In genomic region chr12:69534389-69534822, GRCh38 we compare ENCODE assay signal across 8 cellular contexts. TPM values are rescaled to one million over a fixed set of nuclear protein-coding genes. Genes with fewer than 3 reads are reported as not detected.
A peak's percentile ranks its signal among the peaks of the same experiment; 100 is the strongest.
DNase-seq lines count a peak whose midpoint lies in the region; ATAC-seq and TF ChIP-seq lines count a peak whose summit lies in the region.

No MANE protein-coding gene starts in this region.

- no peaks in the 10 kb centered on the region for H3K9me3 ChIP-seq in mammary epithelial cell (replicated peaks; ENCODE audit: insufficient read depth, low read length)
- H3K9me3 ChIP-seq in skeletal muscle tissue (ENCODE audit: control insufficient read depth in 3 of 3, low read length in 3 of 3): no peaks in the 10 kb centered on the region

- no TSS peak for BruUV-seq in mammary epithelial cell (replicated peaks; lab: Mats Ljungman, UMichigan)

- in situ Hi-C loops in mammary epithelial cell (cut with MboI; ENCODE audit: low sequenced_read_pairs in 2 of 2): no loop called here

- H3K36me3 Mint-ChIP-seq in activated CD8-positive, alpha-beta memory T cell treated with anti-CD3 and anti-CD28 coated beads, Interleukin-2, amount 10 ng/mL, durations not matched to agents 7 days and 5 days: peaks cover 7% of the 10 kb centered on the region
- H3K36me3 Mint-ChIP-seq in immature natural killer cell: peaks cover 0 to 3% (median 3%) of the 10 kb centered on the region in 3 donors

- 20% methylated on average over 3 of the region's 3 CpGs for WGBS in mammary epithelial cell (ENCODE audit: low coverage, missing lambda C conversion rate)

- peak overlapping the region; percentile 94 for H3K27ac ChIP-seq in mammary epithelial cell (ENCODE audit: insufficient read depth, low read depth, low read length)
- peak overlapping the region; percentile 48 for H3K27ac ChIP-seq in skeletal muscle tissue (ENCODE audit: low read depth, low read length)

- no peak overlapping the region for H3K4me3 Mint-ChIP-seq in activated CD8-positive, alpha-beta memory T cell treated with anti-CD3 and anti-CD28 coated beads, Interleukin-2, amount 10 ng/mL, durations not matched to agents 7 days and 5 days
- H3K4me3 Mint-ChIP-seq in immature natural killer cell: no peak overlapping the region

- no peaks in the 10 kb centered on the region for H4K20me1 ChIP-seq in mammary epithelial cell (ENCODE audit: insufficient read depth, low read length)

- H3K27ac Mint-ChIP-seq in activated CD8-positive, alpha-beta memory T cell treated with anti-CD3 and anti-CD28 coated beads, Interleukin-2, amount 10 ng/mL, durations not matched to agents 7 days and 5 days: peak overlapping the region; percentile 14
- H3K27ac Mint-ChIP-seq in immature natural killer cell: peak overlapping the region in 5 of 6 donors; percentile 2 to 56 (median 24)

- ATAC-seq in activated CD8-positive, alpha-beta memory T cell treated with anti-CD3 and anti-CD28 coated beads, Interleukin-2, amount 10 ng/mL, durations not matched to agents 7 days and 5 days: peak; percentile 88
- ATAC-seq in HG02759 (IDR thresholded peaks at IDR 0.05; ENCODE audit: unreplicated experiment): peak; percentile 90

- peaks cover 56% of the 10 kb centered on the region for H3K79me2 ChIP-seq in mammary epithelial cell (ENCODE audit: insufficient read depth, low read length)

- CTCF ChIA-PET in activated CD8-positive, alpha-beta memory T cell treated with anti-CD3 and anti-CD28 coated beads, Interleukin-2, amount 10 ng/mL, durations not matched to agents 7 days and 5 days (lab: Charles Lee): interaction anchor here (1.0 kb wide), 1 partner anchor 29 kb away, joined by 3 read pairs; no protein-coding TSS in a partner anchor
- CTCF ChIA-PET in mammary epithelial cell (lab: Charles Lee; ENCODE audit: low non-redundant PET): interaction anchor here (0.6 to 0.7 kb wide), 2 partner anchors 37 to 46 kb away, joined by 4 read pairs; no protein-coding TSS in a partner anchor

- peaks cover 17% of the 10 kb centered on the region for H3K4me1 Mint-ChIP-seq in activated CD8-positive, alpha-beta memory T cell treated with anti-CD3 and anti-CD28 coated beads, Interleukin-2, amount 10 ng/mL, durations not matched to agents 7 days and 5 days
- H3K4me1 Mint-ChIP-seq in immature natural killer cell: peaks cover 14 to 37% of the 10 kb centered on the region in 2 donors

- H3K4me3 ChIP-seq in mammary epithelial cell (replicated peaks in 1 of 3; ENCODE audit: insufficient read depth in 1 of 3, low read depth in 2 of 3, low read length in 3 of 3) (no peak overlapping the region), skeletal muscle tissue (ENCODE audit: low read length in 3 of 3) (no peak overlapping the region)

- H3K4me2 ChIP-seq in mammary epithelial cell (ENCODE audit: insufficient read depth, low read depth, low read length): peak overlapping the region; percentile 47

- intact Hi-C loops in mammary epithelial cell (cut with micrococcal nuclease): loop anchor here (5.0 kb wide), 1 partner anchor 62 kb away; the partner anchor contains the start of gene FRS2

- TF ChIP-seq CTCF in mammary epithelial cell (conservative IDR thresholded peaks at IDR 0.05 in 1 of 2, IDR thresholded peaks at IDR 0.05 in 1 of 2; ENCODE audit: extremely low read depth in 1 of 2, insufficient read depth in 1 of 2, low read depth in 1 of 2, low read length in 2 of 2): no peak

- H3K36me3 ChIP-seq in mammary epithelial cell (ENCODE audit: insufficient read depth, low read length): peaks cover 3% of the 10 kb centered on the region
- H3K36me3 ChIP-seq in skeletal muscle tissue (ENCODE audit: control insufficient read depth in 3 of 3, insufficient read depth in 3 of 3, low read length in 3 of 3): peaks cover 0 to 3% (median 0%) of the 10 kb centered on the region in 3 donors

- H3K9ac ChIP-seq in mammary epithelial cell (ENCODE audit: insufficient read depth, low read length) (peak overlapping the region; percentile 70), skeletal muscle tissue (ENCODE audit: low read depth in 1 of 3, low read length in 3 of 3) (no peak overlapping the region)

- H3K4me1 ChIP-seq in mammary epithelial cell (ENCODE audit: insufficient read depth, low read length) (peaks cover 8% of the 10 kb centered on the region), skeletal muscle tissue (ENCODE audit: control insufficient read depth in 3 of 3, insufficient read depth in 3 of 3, low read length in 3 of 3) (peaks cover 3 to 4% (median 3%) of the 10 kb centered on the region in 3 donors)

- H3K27me3 Mint-ChIP-seq in activated CD8-positive, alpha-beta memory T cell treated with anti-CD3 and anti-CD28 coated beads, Interleukin-2, amount 10 ng/mL, durations not matched to agents 7 days and 5 days: no peaks in the 10 kb centered on the region
- H3K27me3 Mint-ChIP-seq in immature natural killer cell (ENCODE audit: low read depth in 3 of 3): no peaks in the 10 kb centered on the region

- dilution Hi-C loops in mammary epithelial cell (cut with HindIII; ENCODE audit: low sequenced_read_pairs): no loop called here

- no peaks in the 10 kb centered on the region for H3K27me3 ChIP-seq in mammary epithelial cell (ENCODE audit: insufficient read depth, low read length)
- H3K27me3 ChIP-seq in skeletal muscle tissue (ENCODE audit: control insufficient read depth in 3 of 3, insufficient read depth in 3 of 3, low read length in 3 of 3): no peaks in the 10 kb centered on the region

- H3K9me3 Mint-ChIP-seq in activated CD8-positive, alpha-beta memory T cell treated with anti-CD3 and anti-CD28 coated beads, Interleukin-2, amount 10 ng/mL, durations not matched to agents 7 days and 5 days (ENCODE audit: low read depth): no peaks in the 10 kb centered on the region
- H3K9me3 Mint-ChIP-seq in immature natural killer cell: no peaks in the 10 kb centered on the region

- peak; percentile 58 for DNase-seq in activated CD8-positive, alpha-beta memory T cell treated with anti-CD3 and anti-CD28 coated beads, Interleukin-2, amount 10 ng/mL, durations not matched to agents 7 days and 5 days
- no peak for DNase-seq in activated CD8-positive, alpha-beta memory T cell treated with anti-CD3 and anti-CD28 coated beads, Interleukin-2, amount 50 U/mL, for 48 hours
- peak; percentile 45 for DNase-seq in NCI-H2227 treated with DMSO at 0.1 percent for 48 hours (lab: John Stamatoyannopoulos, UW)
- DNase-seq in mammary epithelial cell: peak; percentile 98
- peak; percentile 8 to 23 (median 12) for DNase-seq in immature natural killer cell
- DNase-seq in activated effector memory CD4-positive, alpha-beta T cell treated with Interleukin-2 at 50 U/mL for 16 hours: no peak

- H2AFZ ChIP-seq in mammary epithelial cell (ENCODE audit: low read depth, low read length): no peak overlapping the region

RNA-seq across cellular contexts. Expression of gene CCT2, which starts 50.9 kb away (rescaled TPM):
- 100 to 1,000 TPM; 193 to 271 TPM for total RNA-seq in activated CD8-positive, alpha-beta memory T cell treated with anti-CD3 and anti-CD28 coated beads, Interleukin-2, amount 10 ng/mL, durations not matched to agents 7 days and 5 days
- total RNA-seq in mammary epithelial cell (100 to 1,000 TPM; 208 to 237 TPM), skeletal muscle tissue (158 TPM)
- polyA plus RNA-seq in mammary epithelial cell (283 TPM), immature natural killer cell (100 to 1,000 TPM; 129 to 201 (median 142) TPM)
- polyA minus RNA-seq in mammary epithelial cell: 195 TPM

Comparison
In these comparisons a context has a peak if more than half of its experiments do, and no peak if none do; other contexts are left out.
1. DNase-seq: peak in activated CD8-positive, alpha-beta memory T cell treated with anti-CD3 and anti-CD28 coated beads, Interleukin-2, amount 10 ng/mL, durations not matched to agents 7 days and 5 days (single experiment), NCI-H2227 treated with DMSO at 0.1 percent for 48 hours (single experiment), mammary epithelial cell (single experiment) and immature natural killer cell (3 of 3); none in activated CD8-positive, alpha-beta memory T cell treated with anti-CD3 and anti-CD28 coated beads, Interleukin-2, amount 50 U/mL, for 48 hours (single experiment) and activated effector memory CD4-positive, alpha-beta T cell treated with Interleukin-2 at 50 U/mL for 16 hours (single experiment).